8 cellular contexts compared by ENCODE assay signal in the genomic region with DNA sequence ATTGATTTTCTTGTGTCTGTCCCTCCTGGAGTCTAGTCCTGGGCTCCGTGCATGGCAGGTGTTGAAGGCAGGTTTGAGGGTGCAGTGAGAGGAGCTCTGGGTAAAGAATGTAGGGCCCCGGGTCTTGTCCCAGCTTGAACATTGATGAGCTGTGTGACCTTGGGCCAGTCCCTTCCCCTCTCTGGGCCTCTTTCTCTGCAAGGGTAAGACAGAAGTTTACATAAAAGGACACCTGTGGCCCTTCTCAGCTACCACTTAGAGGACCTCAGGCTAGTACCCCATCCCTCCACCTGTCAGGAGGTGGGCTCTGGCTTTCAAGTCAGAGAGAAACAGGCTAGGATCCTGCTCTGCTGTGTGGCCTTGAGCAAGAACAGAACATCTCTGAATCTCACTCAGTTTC.
"Had no signal": no experiment of that assay in that cellular context is flagged by ENCODE, and none has a peak within 500 bp of the region (broad histone marks: within the 10 kb centered on the region; RNA-seq: fewer than 3 reads in every experiment).

No MANE protein-coding gene starts in this region.

- DNase-seq: GDM1, GF-D8 had no signal

- ATAC-seq: GM12878 had no signal

- FAIRE-seq: G401.6, GM12878, GM12891, GM12892, GM18507, GM19239 had no signal

- H3K4me3 ChIP-seq: GM12878 had no signal
